Comparison of ENCODE assay signal across 27 cellular contexts in the genomic region with DNA sequence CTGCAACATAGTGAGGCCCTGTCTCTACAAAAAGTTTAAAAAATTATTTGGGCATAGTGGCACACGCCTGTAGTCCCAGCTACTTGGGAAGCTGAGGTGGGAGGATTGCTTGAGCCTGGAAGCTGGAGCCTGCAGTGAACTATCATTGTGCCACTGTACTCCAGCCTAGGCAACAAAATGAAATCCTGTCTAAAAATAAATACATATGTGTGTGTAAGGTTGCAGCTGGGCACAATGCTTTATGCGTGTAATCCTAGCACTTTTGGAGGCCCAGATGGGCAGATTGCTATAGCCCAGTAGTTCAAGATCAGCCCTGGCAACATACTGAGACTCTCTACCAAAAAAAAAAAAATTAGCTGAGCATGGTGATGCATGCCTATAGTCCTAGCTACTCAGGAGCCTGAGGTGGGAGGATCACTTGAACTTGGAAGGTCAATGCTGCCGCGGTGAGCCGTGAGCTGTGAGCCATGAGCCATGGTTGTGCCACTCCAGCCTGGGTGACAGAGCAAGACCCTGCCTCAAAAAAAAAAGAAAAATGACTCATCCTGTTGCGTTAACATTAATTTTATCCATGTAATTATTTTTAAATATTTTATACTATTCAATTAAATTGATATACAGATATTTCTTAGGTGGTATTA.
"Had no signal": no experiment of that assay in that cellular context is flagged by ENCODE, and none has a peak within 500 bp of the region (broad histone marks: within the 10 kb centered on the region; RNA-seq: fewer than 3 reads in every experiment).

No MANE protein-coding gene starts in this region.

- H3K4me1 ChIP-seq: gastroesophageal sphincter, heart left ventricle, neural progenitor cell, stomach, thyroid gland, vagina had no signal

- H3K27me3 Mint-ChIP-seq: memory B cell; naive B cell; natural killer cell treated with Interleukin-12 subunit alpha and Interleukin-12 subunit beta and Interleukin-15 and Interleukin-18, amount 100 ng/mL, for 72 hours had no signal

- H3K27ac ChIP-seq: epithelial cell of prostate, gastroesophageal sphincter, heart left ventricle, hepatocyte, neural progenitor cell, stomach, thyroid gland, vagina had no signal

- H3K4me3 ChIP-seq: dorsolateral prefrontal cortex, gastroesophageal sphincter, heart left ventricle, hepatocyte, lung, mucosa of descending colon, neural progenitor cell, smooth muscle cell, stomach, thyroid gland, vagina had no signal

- H2AFZ ChIP-seq: hepatocyte, neural progenitor cell had no signal

- H3K4me2 ChIP-seq: hepatocyte, neural progenitor cell, smooth muscle cell had no signal

- H3K9me3 Mint-ChIP-seq: memory B cell; mesothelial cell of epicardium; naive B cell; natural killer cell treated with Interleukin-12 subunit alpha and Interleukin-12 subunit beta and Interleukin-15 and Interleukin-18, amount 100 ng/mL, for 72 hours; neural progenitor cell; stimulated activated effector memory CD8-positive, alpha-beta T cell treated with anti-CD3 and anti-CD28 coated beads, Interleukin-12 subunit alpha, Interleukin-12 subunit beta, amount 100 ng/mL, for 72 hours had no signal

- H3K27me3 ChIP-seq: dorsolateral prefrontal cortex, gastroesophageal sphincter, heart left ventricle, hepatocyte, neural progenitor cell, stomach, thyroid gland, vagina had no signal

- H3K4me3 Mint-ChIP-seq: memory B cell; mesothelial cell of epicardium; naive B cell; natural killer cell treated with Interleukin-12 subunit alpha and Interleukin-12 subunit beta and Interleukin-15 and Interleukin-18, amount 100 ng/mL, for 72 hours; neural progenitor cell; stimulated activated effector memory CD8-positive, alpha-beta T cell treated with anti-CD3 and anti-CD28 coated beads, Interleukin-12 subunit alpha, Interleukin-12 subunit beta, amount 100 ng/mL, for 72 hours had no signal

- DNase-seq: dorsolateral prefrontal cortex; effector CD4-positive, alpha-beta T cell; foreskin fibroblast; heart left ventricle; kidney; mucosa of descending colon; naive B cell; stimulated activated CD4-positive, alpha-beta T cell treated with anti-CD3 and anti-CD28 coated beads, Interleukin-12 subunit alpha, Interleukin-12 subunit beta, amount 100 ng/mL, for 4 hours; stimulated activated CD4-positive, alpha-beta T cell treated with anti-CD3 and anti-CD28 coated beads, Interleukin-1b, Interleukin-23, amount 100 ng/mL, for 48 hours; stimulated activated CD4-positive, alpha-beta T cell treated with anti-CD3 and anti-CD28 coated beads, Interleukin-4, amount 100 ng/mL, for 1 hour; stimulated activated naive CD4-positive, alpha-beta T cell treated with Interleukin-2 at 50 U/mL for 16 hours; stomach; thyroid gland; trophoblast cell had no signal

- H3K9me3 ChIP-seq: gastroesophageal sphincter, heart left ventricle, mucosa of descending colon, stomach, thyroid gland, vagina had no signal

- ATAC-seq: esophagus mucosa; gastroesophageal sphincter; heart left ventricle; mucosa of descending colon; natural killer cell treated with Interleukin-12 subunit alpha and Interleukin-12 subunit beta and Interleukin-15 and Interleukin-18, amount 100 ng/mL, for 72 hours; sciatic nerve; stimulated activated effector memory CD8-positive, alpha-beta T cell treated with anti-CD3 and anti-CD28 coated beads, Interleukin-12 subunit alpha, Interleukin-12 subunit beta, amount 100 ng/mL, for 72 hours had no signal

- H3K4me1 Mint-ChIP-seq: memory B cell; mesothelial cell of epicardium; naive B cell; neural progenitor cell; stimulated activated effector memory CD8-positive, alpha-beta T cell treated with anti-CD3 and anti-CD28 coated beads, Interleukin-12 subunit alpha, Interleukin-12 subunit beta, amount 100 ng/mL, for 72 hours had no signal

- H3K27ac Mint-ChIP-seq: memory B cell; mesothelial cell of epicardium; natural killer cell treated with Interleukin-12 subunit alpha and Interleukin-12 subunit beta and Interleukin-15 and Interleukin-18, amount 100 ng/mL, for 72 hours; neural progenitor cell; stimulated activated effector memory CD8-positive, alpha-beta T cell treated with anti-CD3 and anti-CD28 coated beads, Interleukin-12 subunit alpha, Interleukin-12 subunit beta, amount 100 ng/mL, for 72 hours had no signal
